ENCODE assay signal across 24 cellular contexts in the genomic region with DNA sequence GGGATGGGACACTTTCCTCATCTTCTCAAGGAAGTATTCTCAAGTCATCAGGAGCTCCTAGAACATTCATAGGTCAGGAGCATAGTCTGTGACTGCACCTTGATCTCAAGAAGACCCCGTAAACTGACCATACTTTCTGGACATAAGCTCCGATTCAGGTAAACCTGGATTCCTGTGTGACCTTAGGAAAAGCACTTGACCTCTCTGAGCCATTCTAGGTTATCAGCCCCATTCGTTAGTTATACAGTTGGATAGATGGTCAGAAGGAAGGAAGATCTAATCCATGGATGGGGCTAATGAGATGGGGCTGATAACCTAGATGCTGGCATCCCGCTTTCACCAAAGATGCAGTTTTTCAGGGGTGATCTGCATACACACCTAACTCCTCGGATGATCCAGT.
DNase-seq lines count a peak whose midpoint lies in the region; ATAC-seq, FAIRE-seq and TF ChIP-seq lines count a peak whose summit lies in the region.
"Had no signal": no experiment of that assay in that cellular context is flagged by ENCODE, and none has a peak within 500 bp of the region (broad histone marks: within the 10 kb centered on the region; RNA-seq: fewer than 3 reads in every experiment).

No MANE protein-coding gene starts in this region.

- H3K9me1 ChIP-seq in K562 (ENCODE audit: control insufficient read depth, insufficient read depth, low read length): no peaks in the 10 kb centered on the region

- no peak for TF ChIP-seq EP300 in A549 (IDR thresholded peaks at IDR 0.05)
- no peak for TF ChIP-seq EP300 in K562 (IDR thresholded peaks at IDR 0.05; ENCODE audit: low read length)

- H3K9me3 ChIP-seq in A549 (no peaks in the 10 kb centered on the region), HCT116 (ENCODE audit: control insufficient read depth in 1 of 2, insufficient read depth in 1 of 2, low read depth in 1 of 2, low read length in 2 of 2) (no peaks in the 10 kb centered on the region), K562 (replicated peaks; ENCODE audit: control insufficient read depth, insufficient read depth, low read depth, low read length) (no peaks in the 10 kb centered on the region), mucosa of descending colon (no peaks in the 10 kb centered on the region), ascending aorta (no peaks in the 10 kb centered on the region)
- H3K9me3 ChIP-seq: Peyer's patch had no signal

- no peak for TF ChIP-seq CTCF in A549 (IDR thresholded peaks at IDR 0.05)
- no peak for TF ChIP-seq CTCF in HCT116 (IDR thresholded peaks at IDR 0.05 in 2 of 3, conservative IDR thresholded peaks at IDR 0.05 in 1 of 3; ENCODE audit: borderline replicate concordance in 1 of 3, insufficient read depth in 1 of 3, low read depth in 2 of 3, low read length in 2 of 3)
- TF ChIP-seq CTCF in K562 (IDR thresholded peaks at IDR 0.05 in 2 of 3, conservative IDR thresholded peaks at IDR 0.05 in 1 of 3; ENCODE audit: insufficient read depth in 2 of 3, low read depth in 1 of 3, low read length in 3 of 3): no peak
- TF ChIP-seq CTCF in nephron (IDR thresholded peaks at IDR 0.05; ENCODE audit: unreplicated experiment in 3 of 3): no peak
- no peak for TF ChIP-seq CTCF in mucosa of descending colon (IDR thresholded peaks at IDR 0.05)
- TF ChIP-seq CTCF in ascending aorta (IDR thresholded peaks at IDR 0.05): no peak

- H2AFZ ChIP-seq in HCT116 (ENCODE audit: low read depth, low read length, poor library complexity, severe bottlenecking) (no peak overlapping the region), K562 (ENCODE audit: low read depth, low read length) (no peak overlapping the region)

- WGBS in A549 (ENCODE audit: missing lambda C conversion rate): 88% methylated on average over 5 of the region's 5 CpGs
- WGBS in K562 (ENCODE audit: insufficient coverage, low coverage, missing lambda C conversion rate): 3% methylated on average over 5 of the region's 5 CpGs

- H3K27me3 Mint-ChIP-seq in nephron (ENCODE audit: low read depth): peaks cover 21% of the 10 kb centered on the region

- H3K4me1 Mint-ChIP-seq in nephron: peaks cover 54% of the 10 kb centered on the region

- H3K9me3 Mint-ChIP-seq in nephron: no peaks in the 10 kb centered on the region
- H3K9me3 Mint-ChIP-seq: CD8-positive, alpha-beta T cell had no signal

- in situ Hi-C loops in K562 (cut with MboI): no loop called here

- intact Hi-C loops in HCT116 (cut with micrococcal nuclease) (no loop called here), K562 (cut with micrococcal nuclease) (no loop called here), mucosa of descending colon (cut with DNase I, micrococcal nuclease) (no loop called here), ascending aorta (cut with DNase I) (no loop called here)

- no peaks in the 10 kb centered on the region for H3K36me3 ChIP-seq in HCT116 (ENCODE audit: control insufficient read depth in 1 of 2, insufficient read depth in 2 of 2, low read length in 2 of 2)
- no peaks in the 10 kb centered on the region for H3K36me3 ChIP-seq in K562 (ENCODE audit: control insufficient read depth, insufficient read depth, low read length)
- H3K36me3 ChIP-seq in mucosa of descending colon (ENCODE audit: low read depth): no peaks in the 10 kb centered on the region
- H3K36me3 ChIP-seq in ascending aorta: no peaks in the 10 kb centered on the region
- H3K36me3 ChIP-seq: Peyer's patch had no signal

- H3K27ac ChIP-seq in A549 (no peak overlapping the region), HCT116 (ENCODE audit: low read depth, low read length) (no peak overlapping the region), K562 (ENCODE audit: extremely low read depth, low read depth, low read length) (no peak overlapping the region), ascending aorta (no peak overlapping the region)
- H3K27ac ChIP-seq: Peyer's patch, SK-N-MC had no signal

- H3K27ac Mint-ChIP-seq in nephron: peak overlapping the region; percentile 93 to 99 (median 99)
- H3K27ac Mint-ChIP-seq: CD8-positive, alpha-beta T cell had no signal

- TF ChIP-seq RAD21 in A549 (conservative IDR thresholded peaks at IDR 0.05 in 1 of 2, IDR thresholded peaks at IDR 0.05 in 1 of 2) (no peak), HCT116 (IDR thresholded peaks at IDR 0.05; ENCODE audit: low read depth) (no peak), K562 (CRISPR knock-in tag; conservative IDR thresholded peaks at IDR 0.05 in 1 of 2, IDR thresholded peaks at IDR 0.05 in 1 of 2) (no peak)

- ATAC-seq in A549: no peak
- ATAC-seq in HCT116: no peak
- ATAC-seq in K562: no peak
- no peak for ATAC-seq in mucosa of descending colon
- ATAC-seq: CD8-positive, alpha-beta T cell had no signal

- H3K9ac ChIP-seq in HCT116 (ENCODE audit: low read length) (no peak overlapping the region), K562 (ENCODE audit: insufficient read depth in 1 of 2, low read depth in 2 of 2, low read length in 2 of 2) (no peak overlapping the region)

- no peaks in the 10 kb centered on the region for H3K9me2 ChIP-seq in HCT116 (ENCODE audit: insufficient read depth)

- H3K4me2 ChIP-seq in A549: no peak overlapping the region
- 0 out of 2 replicates have a peak overlapping the region, but pooled peaks have one; percentile 78 for H3K4me2 ChIP-seq in HCT116 (ENCODE audit: low read length)
- H3K4me2 ChIP-seq in K562 (ENCODE audit: insufficient read depth, low read length): no peak overlapping the region

- H3K79me2 ChIP-seq in HCT116 (ENCODE audit: insufficient read depth, low read length): no peaks in the 10 kb centered on the region
- no peaks in the 10 kb centered on the region for H3K79me2 ChIP-seq in K562 (ENCODE audit: control insufficient read depth, insufficient read depth, low read length)

- no peaks in the 10 kb centered on the region for H3K36me3 Mint-ChIP-seq in nephron (ENCODE audit: low read depth)
- H3K36me3 Mint-ChIP-seq: CD8-positive, alpha-beta T cell had no signal

- RAD21 ChIA-PET in HCT116 (lab: Charles Lee; ENCODE audit: low non-redundant PET in 1 of 2, low total read pairs in 2 of 2, uncharacterized antibody in 2 of 2, unreplicated experiment in 2 of 2): no interaction called here

- H3K27me3 ChIP-seq in HCT116 (ENCODE audit: insufficient read depth, low read length) (no peaks in the 10 kb centered on the region), K562 (ENCODE audit: control insufficient read depth in 2 of 2, insufficient read depth in 2 of 2, low read length in 2 of 2) (peaks cover 15 to 63% of the 10 kb centered on the region in 2 experiments), ascending aorta (no peaks in the 10 kb centered on the region)
- H3K27me3 ChIP-seq: Peyer's patch had no signal

- BruUV-seq in HCT116 (replicated peaks; lab: Mats Ljungman, UMichigan): no TSS peak
- no TSS peak for BruUV-seq in K562 (replicated peaks; lab: Mats Ljungman, UMichigan)

- POLR2A ChIA-PET in A549 (lab: Yijun Ruan, JAX): no interaction called here
- POLR2A ChIA-PET in HCT116 (lab: Charles Lee): no interaction called here
- POLR2A ChIA-PET in K562 (lab: Yijun Ruan, JAX): interaction anchor here (0.8 to 1.1 kb wide), 3 partner anchors 10 to 125 kb away, joined by 3 to 4 read pairs (median 3); no protein-coding TSS in a partner anchor

- H4K20me1 ChIP-seq in HCT116 (ENCODE audit: insufficient read depth) (no peaks in the 10 kb centered on the region), K562 (replicated peaks; ENCODE audit: control insufficient read depth, insufficient read depth, low read length) (no peaks in the 10 kb centered on the region)

- H3K4me1 ChIP-seq in A549: peaks cover 39% of the 10 kb centered on the region
- peaks cover 47 to 55% of the 10 kb centered on the region in 2 experiments for H3K4me1 ChIP-seq in HCT116 (ENCODE audit: control insufficient read depth in 1 of 2, insufficient read depth in 2 of 2, low read length in 2 of 2)
- peaks cover 0 to 8% of the 10 kb centered on the region in 2 experiments; a peak in 1 of 5 replicates for H3K4me1 ChIP-seq in K562 (replicated peaks in 1 of 2; ENCODE audit: control insufficient read depth in 2 of 2, insufficient read depth in 2 of 2, low read length in 2 of 2)
- no peaks in the 10 kb centered on the region for H3K4me1 ChIP-seq in mucosa of descending colon (ENCODE audit: low read depth)
- H3K4me1 ChIP-seq in ascending aorta: no peaks in the 10 kb centered on the region

- CTCF ChIA-PET in A549 (lab: Yijun Ruan, JAX) (interaction anchor here (0.5 to 1.7 kb wide), 3 partner anchors 13 to 553 kb away, joined by 3 to 6 read pairs (median 4); no protein-coding TSS in a partner anchor), HCT116 (lab: Charles Lee) (no interaction called here), K562 (lab: Yijun Ruan, JAX; ENCODE audit: low intra/inter-chr PET ratio) (no interaction called here)

- no peak overlapping the region for H3K4me3 Mint-ChIP-seq in nephron
- H3K4me3 Mint-ChIP-seq: CD8-positive, alpha-beta T cell had no signal

- TF ChIP-seq POLR2A in A549 (IDR thresholded peaks at IDR 0.05; ENCODE audit: low read length) (no peak), HCT116 (IDR thresholded peaks at IDR 0.05; ENCODE audit: borderline replicate concordance, extremely low read depth, insufficient read depth, insufficient read length) (no peak), K562 (conservative IDR thresholded peaks at IDR 0.05) (no peak)

- H3K4me3 ChIP-seq in A549 (no peak overlapping the region), HCT116 (replicated peaks in 1 of 2; ENCODE audit: low read depth in 1 of 2, low read length in 2 of 2) (no peak overlapping the region), K562 (no peak overlapping the region), mucosa of descending colon (no peak overlapping the region), ascending aorta (no peak overlapping the region)
- H3K4me3 ChIP-seq: Peyer's patch, SK-N-MC had no signal

- FAIRE-seq in A549 (lab: Jason Lieb, UNC): no peak
- no peak for FAIRE-seq in K562 (lab: Jason Lieb, UNC)
- FAIRE-seq: GM12892, H54, HTR-8/SVneo had no signal

- DNase-seq in A549 (ENCODE audit: low read depth in 1 of 2, low spot score in 1 of 2): no peak
- no peak for DNase-seq in HCT116 (ENCODE audit: low read depth, low spot score)
- DNase-seq in K562 (ENCODE audit: extremely low read depth in 1 of 4, low spot score in 3 of 4): no peak
- no peak for DNase-seq in mucosa of descending colon
- DNase-seq in NK-92 treated with Interleukin-12 subunit alpha and Interleukin-12 subunit beta, amount 100 ng/mL, for 24 hours (lab: John Stamatoyannopoulos, UW): no peak
- no peak for DNase-seq in ascending aorta (ENCODE audit: low spot score in 2 of 2)
- DNase-seq in activated CD4-positive, alpha-beta T cell treated with anti-CD3 and anti-CD28 coated beads for 4 hours: no peak
- DNase-seq: AML-193; C1 segment of cervical spinal cord; CD8-positive, alpha-beta T cell; DMS79 treated with DMSO at 0.1 percent for 48 hours; GF-D8; KG1; NCI-H1048; NCI-H1694 treated with DMSO at 0.1 percent for 48 hours; NCI-H2081; NCI-H2227 treated with DMSO at 0.1 percent for 48 hours; SIG-M5 had no signal

TF ChIP-seq in A549, 52 proteins besides CTCF, POLR2A, EP300 and RAD21 (continues in another document):
- TF ChIP-seq CHD2 (IDR thresholded peaks at IDR 0.05; ENCODE audit: low read length, partially characterized antibody): no peak

TF ChIP-seq in HCT116, 20 proteins besides CTCF, POLR2A, EP300 and RAD21:
- no peak for TF ChIP-seq JUND (IDR thresholded peaks at IDR 0.05)
- no peak for TF ChIP-seq EGR1 (IDR thresholded peaks at IDR 0.05; ENCODE audit: low read depth)
- no peak for TF ChIP-seq ZFX (IDR thresholded peaks at IDR 0.05)

TF ChIP-seq in K562, 482 proteins besides CTCF, POLR2A, EP300 and RAD21 (continues in another document):
- peak; percentile 96 for TF ChIP-seq RBM25 (IDR thresholded peaks at IDR 0.05; ENCODE audit: low read depth, low read length, severe bottlenecking)

Comparison
In these comparisons a context has a peak if more than half of its experiments do, and no peak if none do; other contexts are left out.
1. Of the 35 proteins assayed by ChIP-seq in both K562 and A549: peak only in K562: KDM1A; only in A549: none; in both: ZFP36; in neither: 33.